Comparison of ENCODE assay signal across 13 cellular contexts in the genomic region with DNA sequence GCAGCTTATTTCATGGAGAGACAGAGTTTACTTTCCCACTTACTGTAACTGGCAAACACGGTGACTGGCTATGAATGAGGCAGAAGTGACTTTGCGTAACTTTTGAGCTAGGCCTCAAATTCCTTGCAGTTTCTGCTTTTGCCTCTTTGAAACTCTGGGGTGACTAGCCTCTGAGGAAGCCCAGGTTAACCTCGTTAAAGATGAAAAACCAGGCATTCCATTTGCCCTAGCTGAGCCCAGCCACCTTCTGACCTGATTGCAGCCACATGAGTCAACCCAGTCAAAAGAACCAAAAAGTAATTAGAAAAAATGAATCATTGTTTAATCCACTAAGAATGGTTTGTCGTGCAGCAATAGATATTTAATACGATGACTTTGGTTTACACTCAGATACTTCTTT. TPM values are rescaled to one million over a fixed set of nuclear protein-coding genes. Genes with fewer than 3 reads are reported as not detected.
DNase-seq lines count a peak whose midpoint lies in the region; ATAC-seq and TF ChIP-seq lines count a peak whose summit lies in the region.
"Had no signal": no experiment of that assay in that cellular context is flagged by ENCODE, and none has a peak within 500 bp of the region (broad histone marks: within the 10 kb centered on the region; RNA-seq: fewer than 3 reads in every experiment).

No MANE protein-coding gene starts in this region.

- H3K4me1 ChIP-seq in breast epithelium, result no peaks in the 10 kb centered on the region

- ATAC-seq in GM18505 (IDR thresholded peaks at IDR 0.05; ENCODE audit: unreplicated experiment) (no peak), HG03439 (IDR thresholded peaks at IDR 0.05; ENCODE audit: unreplicated experiment) (no peak)
- ATAC-seq: natural killer cell had no signal

- BruUV-seq in MCF 10A (replicated peaks; lab: Mats Ljungman, UMichigan), result no TSS peak

- intact Hi-C loops in MCF 10A (cut with micrococcal nuclease) (no loop called here), breast epithelium (cut with DNase I; ENCODE audit: low total_unique reads) (no loop called here)

- H3K4me3 ChIP-seq in breast epithelium (no peak overlapping the region), fibroblast of mammary gland (ENCODE audit: control insufficient read depth, low read depth, low read length) (no peak overlapping the region)

- peak overlapping the region; percentile 28 for H3K27ac Mint-ChIP-seq in MCF 10A (ENCODE audit: low read depth, unreplicated experiment)
- H3K27ac Mint-ChIP-seq: activated naive CD8-positive, alpha-beta T cell treated with anti-CD3 and anti-CD28 coated beads, Interleukin-2, amount 10 ng/mL, durations not matched to agents 7 days and 5 days; natural killer cell had no signal

- no peaks in the 10 kb centered on the region for H3K36me3 Mint-ChIP-seq in MCF 10A (ENCODE audit: insufficient read depth, unreplicated experiment)
- H3K36me3 Mint-ChIP-seq: activated naive CD8-positive, alpha-beta T cell treated with anti-CD3 and anti-CD28 coated beads, Interleukin-2, amount 10 ng/mL, durations not matched to agents 7 days and 5 days; natural killer cell had no signal

- H3K27ac ChIP-seq in breast epithelium, result no peak overlapping the region

- no peaks in the 10 kb centered on the region for H3K9me3 ChIP-seq in breast epithelium

- TF ChIP-seq CTCF in MCF 10A (IDR thresholded peaks at IDR 0.05; ENCODE audit: unreplicated experiment), result no peak
- no peak for TF ChIP-seq CTCF in breast epithelium (IDR thresholded peaks at IDR 0.05)
- TF ChIP-seq CTCF in fibroblast of mammary gland (conservative IDR thresholded peaks at IDR 0.05; ENCODE audit: control insufficient read depth, insufficient read depth, low read depth, low read length), result no peak

- peak; percentile 71 for DNase-seq in MCF 10A (ENCODE audit: unreplicated experiment)
- DNase-seq in breast epithelium (ENCODE audit: low spot score in 2 of 2), result no peak
- DNase-seq in RPMI7951 (ENCODE audit: low read depth), result peak; percentile 68
- peak; percentile 90 for DNase-seq in fibroblast of mammary gland (ENCODE audit: low read depth)
- DNase-seq in GM19238 (ENCODE audit: insufficient read length, low spot score), result no peak
- no peak for DNase-seq in NCI-H1092 (lab: John Stamatoyannopoulos, UW)
- DNase-seq: activated CD8-positive, alpha-beta memory T cell treated with anti-CD3 and anti-CD28 coated beads for 24 hours; activated naive CD8-positive, alpha-beta T cell treated with anti-CD3 and anti-CD28 coated beads, Interleukin-2, amount 10 ng/mL, durations not matched to agents 7 days and 5 days; effector CD4-positive, alpha-beta T cell; natural killer cell; stimulated activated CD4-positive, alpha-beta T cell treated with anti-CD3 and anti-CD28 coated beads, Interleukin-15, amount 100 ng/mL, for 24 hours had no signal

- POLR2A ChIA-PET in MCF 10A (lab: Yijun Ruan, JAX), result interaction anchor here (0.6 to 1.7 kb wide), 4 partner anchors 20 to 1670 kb away, joined by 3 to 9 read pairs (median 4); a partner anchor contains a TSS

- H3K27me3 ChIP-seq in breast epithelium, result no peaks in the 10 kb centered on the region

- H3K4me3 Mint-ChIP-seq in MCF 10A (ENCODE audit: unreplicated experiment), result no peak overlapping the region
- H3K4me3 Mint-ChIP-seq: activated naive CD8-positive, alpha-beta T cell treated with anti-CD3 and anti-CD28 coated beads, Interleukin-2, amount 10 ng/mL, durations not matched to agents 7 days and 5 days; natural killer cell had no signal

- no peaks in the 10 kb centered on the region for H3K4me1 Mint-ChIP-seq in MCF 10A (ENCODE audit: insufficient read depth, unreplicated experiment)
- H3K4me1 Mint-ChIP-seq: activated naive CD8-positive, alpha-beta T cell treated with anti-CD3 and anti-CD28 coated beads, Interleukin-2, amount 10 ng/mL, durations not matched to agents 7 days and 5 days; natural killer cell had no signal

- CTCF ChIA-PET in MCF 10A (lab: Yijun Ruan, JAX), result no interaction called here

- H3K36me3 ChIP-seq in breast epithelium, result no peaks in the 10 kb centered on the region

- H3K9me3 Mint-ChIP-seq in MCF 10A (ENCODE audit: unreplicated experiment), result no peaks in the 10 kb centered on the region
- H3K9me3 Mint-ChIP-seq: activated naive CD8-positive, alpha-beta T cell treated with anti-CD3 and anti-CD28 coated beads, Interleukin-2, amount 10 ng/mL, durations not matched to agents 7 days and 5 days; natural killer cell had no signal

- H3K27me3 Mint-ChIP-seq in MCF 10A (ENCODE audit: insufficient read depth, unreplicated experiment), result no peaks in the 10 kb centered on the region

- no peak for TF ChIP-seq POLR2A in breast epithelium (IDR thresholded peaks at IDR 0.05)
- no peak for TF ChIP-seq POLR2A in GM18505 (IDR thresholded peaks at IDR 0.05; ENCODE audit: borderline replicate concordance, extremely low read depth, insufficient read depth, insufficient read length)

RNA-seq across cellular contexts. Expression of a gene that starts 20.4 kb away (rescaled TPM):
- total RNA-seq in MCF 10A (2022) (11.7 and 14.0 TPM in 2 replicates), breast epithelium (10 to 100 TPM in 2 of 3 donors, 1 to 10 TPM in 1; 6.7 to 18.7 (median 17.6) TPM)
- total RNA-seq in RPMI7951 (2014; rRNA removed; shearing (Covaris generic)), result 8.9 and 11.9 TPM in 2 replicates

Comparison
In these comparisons a context has a peak if more than half of its experiments do, and no peak if none do; other contexts are left out.
1. DNase-seq: peak in MCF 10A (single experiment), RPMI7951 (single experiment) and fibroblast of mammary gland (single experiment); none in breast epithelium (0 of 2), GM19238 (single experiment) and NCI-H1092 (single experiment).